ENCODE assay signal across 8 cellular contexts in the genomic region with DNA sequence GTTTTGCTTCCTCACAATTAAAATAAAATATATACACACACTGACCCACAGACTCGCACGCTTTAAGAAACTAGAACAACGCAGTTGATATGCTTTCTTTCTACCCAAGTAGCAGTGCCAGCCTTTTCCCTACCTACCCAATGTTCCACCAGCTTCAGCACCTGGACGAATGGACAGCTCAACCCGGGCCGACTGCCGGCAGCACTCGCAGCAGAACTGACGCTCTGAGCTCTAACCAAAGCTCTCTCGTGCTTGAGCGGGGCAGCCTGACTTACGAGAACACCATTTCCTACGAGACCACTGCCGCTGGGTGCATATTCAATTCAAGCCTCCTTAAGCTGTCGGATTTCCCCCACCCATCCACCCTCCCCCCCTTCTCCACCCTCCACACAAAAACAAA.
DNase-seq lines count a peak whose midpoint lies in the region; ATAC-seq and TF ChIP-seq lines count a peak whose summit lies in the region.

No MANE protein-coding gene starts in this region.

- H3K79me2 ChIP-seq in neural cell (replicated peaks; ENCODE audit: insufficient read depth, low read length): peaks cover 37% of the 10 kb centered on the region

- H3K27me3 ChIP-seq in NT2/D1 (ENCODE audit: insufficient read depth, insufficient read length) (peaks cover 67% of the 10 kb centered on the region), neural cell (ENCODE audit: insufficient read depth, low read depth, low read length) (peaks cover 13% of the 10 kb centered on the region)

- no peak for TF ChIP-seq CTCF in foreskin fibroblast (IDR thresholded peaks at IDR 0.05; ENCODE audit: low read depth, low read length)
- TF ChIP-seq CTCF in neural cell (IDR thresholded peaks at IDR 0.05; ENCODE audit: poor library complexity, severe bottlenecking): no peak

- H3K4me2 ChIP-seq in neural cell (ENCODE audit: low read length): no peak overlapping the region

- TF ChIP-seq EP300 in neural cell (conservative IDR thresholded peaks at IDR 0.05; ENCODE audit: poor library complexity, severe bottlenecking): no peak

- H3K4me3 ChIP-seq in NT2/D1 (ENCODE audit: insufficient read length, low read depth) (no peak overlapping the region), foreskin fibroblast (ENCODE audit: low read depth in 1 of 2, low read length in 2 of 2) (peak overlapping the region; percentile 57), neural cell (ENCODE audit: low read length) (peak overlapping the region; percentile 72)

- no peaks in the 10 kb centered on the region for H3K9me2 ChIP-seq in neural cell (ENCODE audit: insufficient read depth, low read length)

- H3K9ac ChIP-seq in NT2/D1 (ENCODE audit: insufficient read length, low read depth): no peak overlapping the region
- peak overlapping the region; percentile 77 for H3K9ac ChIP-seq in neural cell (ENCODE audit: low read length)

- ATAC-seq in HG02938 (IDR thresholded peaks at IDR 0.05; ENCODE audit: unreplicated experiment) (peak; percentile 66), GM21786 (IDR thresholded peaks at IDR 0.05; ENCODE audit: unreplicated experiment) (no peak)

- peak overlapping the region; percentile 40 for H2AFZ ChIP-seq in neural cell (ENCODE audit: low read depth, low read length)

- DNase-seq in ELF-1 (ENCODE audit: low read depth, low spot score) (peak; percentile 79), NT2/D1 (ENCODE audit: low read depth, low spot score) (peak; percentile 71), activated T-helper 1 cell treated with Interleukin-2 at 50 U/mL for 16 hours (ENCODE audit: low read depth) (peak; percentile 37), foreskin fibroblast (peak; percentile 86 to 94), substantia nigra (lab: John Stamatoyannopoulos, UW) (peak in 43 of 49 donors; percentile 23 to 83 (median 64))

- no peaks in the 10 kb centered on the region for H3F3A ChIP-seq in neural cell (ENCODE audit: insufficient read depth, low read length, poor library complexity, severe bottlenecking)

- peak overlapping the region; percentile 86 for H3K27ac ChIP-seq in neural cell (ENCODE audit: low read length)
- H3K27ac ChIP-seq in substantia nigra (ENCODE audit: low read depth, low read length, poor library complexity, severe bottlenecking): no peak overlapping the region

- H3K9me3 ChIP-seq in NT2/D1 (ENCODE audit: insufficient read depth, low read length) (no peaks in the 10 kb centered on the region), neural cell (ENCODE audit: low read length) (no peaks in the 10 kb centered on the region)

- no peaks in the 10 kb centered on the region for H4K20me1 ChIP-seq in neural cell (ENCODE audit: insufficient read depth)

- no peaks in the 10 kb centered on the region for H3K4me1 ChIP-seq in NT2/D1 (ENCODE audit: insufficient read depth, insufficient read length)

- peak; percentile 51 for TF ChIP-seq RAD21 in neural cell (conservative IDR thresholded peaks at IDR 0.05)

- H3K36me3 ChIP-seq in NT2/D1 (ENCODE audit: insufficient read depth, insufficient read length, low read length) (no peaks in the 10 kb centered on the region), neural cell (ENCODE audit: insufficient read depth, low read length) (no peaks in the 10 kb centered on the region)

TF ChIP-seq in neural cell, 6 proteins besides CTCF, POLR2A, EP300 and RAD21:
- TF ChIP-seq, protein P1, sequence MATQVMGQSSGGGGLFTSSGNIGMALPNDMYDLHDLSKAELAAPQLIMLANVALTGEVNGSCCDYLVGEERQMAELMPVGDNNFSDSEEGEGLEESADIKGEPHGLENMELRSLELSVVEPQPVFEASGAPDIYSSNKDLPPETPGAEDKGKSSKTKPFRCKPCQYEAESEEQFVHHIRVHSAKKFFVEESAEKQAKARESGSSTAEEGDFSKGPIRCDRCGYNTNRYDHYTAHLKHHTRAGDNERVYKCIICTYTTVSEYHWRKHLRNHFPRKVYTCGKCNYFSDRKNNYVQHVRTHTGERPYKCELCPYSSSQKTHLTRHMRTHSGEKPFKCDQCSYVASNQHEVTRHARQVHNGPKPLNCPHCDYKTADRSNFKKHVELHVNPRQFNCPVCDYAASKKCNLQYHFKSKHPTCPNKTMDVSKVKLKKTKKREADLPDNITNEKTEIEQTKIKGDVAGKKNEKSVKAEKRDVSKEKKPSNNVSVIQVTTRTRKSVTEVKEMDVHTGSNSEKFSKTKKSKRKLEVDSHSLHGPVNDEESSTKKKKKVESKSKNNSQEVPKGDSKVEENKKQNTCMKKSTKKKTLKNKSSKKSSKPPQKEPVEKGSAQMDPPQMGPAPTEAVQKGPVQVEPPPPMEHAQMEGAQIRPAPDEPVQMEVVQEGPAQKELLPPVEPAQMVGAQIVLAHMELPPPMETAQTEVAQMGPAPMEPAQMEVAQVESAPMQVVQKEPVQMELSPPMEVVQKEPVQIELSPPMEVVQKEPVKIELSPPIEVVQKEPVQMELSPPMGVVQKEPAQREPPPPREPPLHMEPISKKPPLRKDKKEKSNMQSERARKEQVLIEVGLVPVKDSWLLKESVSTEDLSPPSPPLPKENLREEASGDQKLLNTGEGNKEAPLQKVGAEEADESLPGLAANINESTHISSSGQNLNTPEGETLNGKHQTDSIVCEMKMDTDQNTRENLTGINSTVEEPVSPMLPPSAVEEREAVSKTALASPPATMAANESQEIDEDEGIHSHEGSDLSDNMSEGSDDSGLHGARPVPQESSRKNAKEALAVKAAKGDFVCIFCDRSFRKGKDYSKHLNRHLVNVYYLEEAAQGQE (IDR thresholded peaks at IDR 0.05; ENCODE audit: borderline replicate concordance): peak; percentile 89
- TF ChIP-seq MXI1 (conservative IDR thresholded peaks at IDR 0.05; ENCODE audit: poor library complexity, severe bottlenecking) (peak; percentile 54), TAF1 (IDR thresholded peaks at IDR 0.05; ENCODE audit: low read depth) (no peak), POLR2AphosphoS5 (IDR thresholded peaks at IDR 0.05) (peak; percentile 49), SMC3 (conservative IDR thresholded peaks at IDR 0.05; ENCODE audit: poor library complexity) (peak; percentile 38), EZH2 (IDR thresholded peaks at IDR 0.05; ENCODE audit: borderline replicate concordance, insufficient read depth, low read length, poor library complexity, severe bottlenecking) (no peak)

Comparison
In these comparisons a context has a peak if more than half of its experiments do, and no peak if none do; other contexts are left out.
1. DNase-seq: peak in every context shown above with its lines; median percentile 90 in foreskin fibroblast; 79 in ELF-1; 71 in NT2/D1; 64 in substantia nigra; 37 in activated T-helper 1 cell treated with Interleukin-2 at 50 U/mL for 16 hours.